ENCODE assay signal across 34 cellular contexts in the genomic region with DNA sequence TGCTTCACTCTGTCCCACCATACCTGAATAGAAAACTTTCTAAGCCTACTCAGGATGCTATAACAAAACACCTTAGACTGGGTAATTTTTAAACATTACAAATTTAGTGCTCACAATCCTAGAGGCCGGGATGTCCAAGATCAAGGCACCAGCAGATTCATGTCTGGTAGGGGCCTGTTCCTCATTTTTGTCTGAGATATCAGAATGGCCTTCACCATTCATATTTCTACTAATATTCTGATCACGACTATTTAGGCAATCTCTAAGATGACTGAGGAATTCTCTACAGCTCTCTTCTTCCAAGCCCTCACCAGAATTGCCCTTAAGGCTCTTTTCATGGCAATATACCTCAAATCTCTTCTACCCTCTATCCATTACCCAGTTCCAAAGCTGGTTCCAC.
"Had no signal": no experiment of that assay in that cellular context is flagged by ENCODE, and none has a peak within 500 bp of the region (broad histone marks: within the 10 kb centered on the region; RNA-seq: fewer than 3 reads in every experiment).

No MANE protein-coding gene starts in this region.

- H3K4me3 Mint-ChIP-seq: activated B cell treated with CpG ODN at 0.5 μM for 24 hours; activated CD4-positive, alpha-beta memory T cell treated with anti-CD3 and anti-CD28 coated beads for 36 hours; activated CD4-positive, alpha-beta T cell treated with anti-CD3 and anti-CD28 coated beads, Interleukin-2, amount 10 ng/mL, durations not matched to agents 24 days and 14 days; activated CD8-positive, alpha-beta T cell treated with anti-CD3 and anti-CD28 coated beads for 36 hours; activated naive CD4-positive, alpha-beta T cell treated with anti-CD3 and anti-CD28 coated beads for 36 hours; activated naive CD8-positive, alpha-beta T cell treated with anti-CD3 and anti-CD28 coated beads for 36 hours; activated T-cell treated with anti-CD3 and anti-CD28 coated beads, Interleukin-2, amount 50 U/mL, for 4 hours; activated T-cell treated with anti-CD3 and anti-CD28 coated beads, Interleukin-2, amount 50 U/mL, for 72 hours; activated T-helper 1 cell treated with anti-CD3 and anti-CD28 coated beads, Interleukin-12 subunit alpha, Interleukin-12 subunit beta, Interleukin-2, Interleukin-4 antibody, amounts not matched to agents 30 ng/mL and 10 ng/mL and 1 ng/mL, durations not matched to agents 14 hours and 24 hours and 36 hours; activated T-helper 17 cell treated with anti-CD3 and anti-CD28 coated beads, Interleukin-2, amount 50 U/mL, for 72 hours; T-helper 1 cell treated with Interleukin-12 subunit alpha and Interleukin-12 subunit beta and Interleukin-4 antibody, amounts not matched to agents 30 μg/mL and 1 μg/mL, for 36 hours; T-helper 2 cell treated with Interferon-gamma antibody and Interleukin-4, amounts not matched to agents 5 μg/mL and 100 μg/mL, for 36 hours had no signal

- H3K27ac Mint-ChIP-seq: activated B cell treated with CpG ODN at 0.5 μM for 24 hours; activated CD4-positive, alpha-beta memory T cell treated with anti-CD3 and anti-CD28 coated beads for 36 hours; activated CD4-positive, alpha-beta T cell treated with anti-CD3 and anti-CD28 coated beads, Interleukin-2, amount 10 ng/mL, durations not matched to agents 24 days and 14 days; activated CD8-positive, alpha-beta T cell treated with anti-CD3 and anti-CD28 coated beads for 36 hours; activated naive CD4-positive, alpha-beta T cell treated with anti-CD3 and anti-CD28 coated beads for 36 hours; activated naive CD4-positive, alpha-beta T cell treated with anti-CD3 and anti-CD28 coated beads, Interleukin-2, amount 50 U/mL, for 72 hours; activated naive CD8-positive, alpha-beta T cell treated with anti-CD3 and anti-CD28 coated beads for 36 hours; activated T-cell treated with anti-CD3 and anti-CD28 coated beads, Interleukin-2, amount 50 U/mL, for 72 hours; activated T-helper 1 cell treated with anti-CD3 and anti-CD28 coated beads, Interleukin-12 subunit alpha, Interleukin-12 subunit beta, Interleukin-2, Interleukin-4 antibody, amounts not matched to agents 30 ng/mL and 10 ng/mL and 1 ng/mL, durations not matched to agents 14 hours and 24 hours and 36 hours; activated T-helper 17 cell treated with anti-CD3 and anti-CD28 coated beads, Interleukin-2, amount 50 U/mL, for 72 hours; T-helper 1 cell treated with Interleukin-12 subunit alpha and Interleukin-12 subunit beta and Interleukin-4 antibody, amounts not matched to agents 30 μg/mL and 1 μg/mL, for 36 hours; T-helper 2 cell treated with Interferon-gamma antibody and Interleukin-4, amounts not matched to agents 5 μg/mL and 100 μg/mL, for 36 hours had no signal

- H3K36me3 ChIP-seq: brain microvascular endothelial cell, breast epithelium had no signal

- H3K4me3 ChIP-seq: body of pancreas, breast epithelium had no signal

- ATAC-seq: activated CD8-positive, alpha-beta T cell treated with anti-CD3 and anti-CD28 coated beads for 36 hours; activated naive CD4-positive, alpha-beta T cell treated with anti-CD3 and anti-CD28 coated beads, Interleukin-2, amount 50 U/mL, for 72 hours; activated T-cell treated with anti-CD3 and anti-CD28 coated beads, Interleukin-2, amount 50 U/mL, for 4 hours; activated T-cell treated with anti-CD3 and anti-CD28 coated beads, Interleukin-2, amount 50 U/mL, for 72 hours; activated T-helper 17 cell treated with anti-CD3 and anti-CD28 coated beads, Interleukin-2, amount 50 U/mL, for 72 hours; body of pancreas had no signal

- H3K27ac ChIP-seq: body of pancreas, brain microvascular endothelial cell, breast epithelium, VCaP had no signal

- H3K9me3 Mint-ChIP-seq: activated CD4-positive, alpha-beta T cell treated with anti-CD3 and anti-CD28 coated beads, Interleukin-2, amount 10 ng/mL, durations not matched to agents 24 days and 14 days; activated CD8-positive, alpha-beta T cell treated with anti-CD3 and anti-CD28 coated beads for 36 hours; activated naive CD4-positive, alpha-beta T cell treated with anti-CD3 and anti-CD28 coated beads for 36 hours; activated naive CD8-positive, alpha-beta T cell treated with anti-CD3 and anti-CD28 coated beads for 36 hours; activated T-helper 1 cell treated with anti-CD3 and anti-CD28 coated beads, Interleukin-12 subunit alpha, Interleukin-12 subunit beta, Interleukin-2, Interleukin-4 antibody, amounts not matched to agents 30 ng/mL and 10 ng/mL and 1 ng/mL, durations not matched to agents 14 hours and 24 hours and 36 hours; T-helper 1 cell treated with Interleukin-12 subunit alpha and Interleukin-12 subunit beta and Interleukin-4 antibody, amounts not matched to agents 30 μg/mL and 1 μg/mL, for 36 hours; T-helper 2 cell treated with Interferon-gamma antibody and Interleukin-4, amounts not matched to agents 5 μg/mL and 100 μg/mL, for 36 hours had no signal

- H3K36me3 Mint-ChIP-seq: activated CD4-positive, alpha-beta memory T cell treated with anti-CD3 and anti-CD28 coated beads for 36 hours; activated naive CD4-positive, alpha-beta T cell treated with anti-CD3 and anti-CD28 coated beads, Interleukin-2, amount 50 U/mL, for 72 hours; activated naive CD8-positive, alpha-beta T cell treated with anti-CD3 and anti-CD28 coated beads for 36 hours had no signal

- H3K4me1 Mint-ChIP-seq: activated B cell treated with CpG ODN at 0.5 μM for 24 hours; activated CD4-positive, alpha-beta T cell treated with anti-CD3 and anti-CD28 coated beads, Interleukin-2, amount 10 ng/mL, durations not matched to agents 24 days and 14 days; activated naive CD8-positive, alpha-beta T cell treated with anti-CD3 and anti-CD28 coated beads for 36 hours; activated T-helper 17 cell treated with anti-CD3 and anti-CD28 coated beads, Interleukin-2, amount 50 U/mL, for 72 hours had no signal

- H3K4me1 ChIP-seq: body of pancreas, breast epithelium had no signal

- H3K9me3 ChIP-seq: body of pancreas, breast epithelium had no signal

- DNase-seq: activated B cell treated with CpG ODN at 0.5 μM for 24 hours; activated CD4-positive, alpha-beta memory T cell treated with anti-CD3 and anti-CD28 coated beads for 36 hours; activated CD4-positive, alpha-beta T cell treated with anti-CD3 and anti-CD28 coated beads for 4 hours; activated CD4-positive, alpha-beta T cell treated with anti-CD3 and anti-CD28 coated beads, Interleukin-2, amount 10 ng/mL, durations not matched to agents 24 days and 14 days; activated CD4-positive, alpha-beta T cell treated with anti-CD3 and anti-CD28 coated beads, Interleukin-2, amount 50 U/mL, for 1 hour; activated CD4-positive, alpha-beta T cell treated with anti-CD3 and anti-CD28 coated beads, Interleukin-2, amount 50 U/mL, for 4 hours; activated CD4-positive, CD25-positive, alpha-beta regulatory T cell treated with anti-CD3 and anti-CD28 coated beads, Interleukin-2, amount 50 U/mL, for 72 hours; activated CD8-positive, alpha-beta memory T cell treated with anti-CD3 and anti-CD28 coated beads, Interleukin-2, amount 50 U/mL, for 4 hours; activated CD8-positive, alpha-beta T cell treated with anti-CD3 and anti-CD28 coated beads for 36 hours; activated effector memory CD4-positive, alpha-beta T cell treated with anti-CD3 and anti-CD28 coated beads, Interleukin-2, amount 50 U/mL, for 16 hours; activated gamma-delta T cell treated with Interleukin-2 at 50 U/mL for 16 hours; activated naive CD4-positive, alpha-beta T cell; activated naive CD4-positive, alpha-beta T cell treated with anti-CD3 and anti-CD28 coated beads for 36 hours; activated naive CD4-positive, alpha-beta T cell treated with anti-CD3 and anti-CD28 coated beads, Interleukin-2, amount 50 U/mL, for 16 hours; activated naive CD8-positive, alpha-beta T cell treated with anti-CD3 and anti-CD28 coated beads for 36 hours; activated T-cell treated with anti-CD3 and anti-CD28 coated beads for 4 hours; activated T-cell treated with anti-CD3 and anti-CD28 coated beads, Interleukin-2, amount 50 U/mL, for 1 hour; activated T-cell treated with anti-CD3 and anti-CD28 coated beads, Interleukin-2, amount 50 U/mL, for 4 hours; activated T-cell treated with anti-CD3 and anti-CD28 coated beads, Interleukin-2, amount 50 U/mL, for 72 hours; amygdala; anterior cingulate cortex; body of pancreas; brain microvascular endothelial cell; central memory CD4-positive, alpha-beta T cell; T-helper 1 cell; T-helper 2 cell; T-helper 9 cell had no signal

- H3K27me3 Mint-ChIP-seq: activated B cell treated with CpG ODN at 0.5 μM for 24 hours; activated CD4-positive, alpha-beta memory T cell treated with anti-CD3 and anti-CD28 coated beads for 36 hours; activated CD4-positive, alpha-beta T cell treated with anti-CD3 and anti-CD28 coated beads, Interleukin-2, amount 10 ng/mL, durations not matched to agents 24 days and 14 days; activated CD8-positive, alpha-beta T cell treated with anti-CD3 and anti-CD28 coated beads for 36 hours; activated naive CD8-positive, alpha-beta T cell treated with anti-CD3 and anti-CD28 coated beads for 36 hours; activated T-helper 17 cell treated with anti-CD3 and anti-CD28 coated beads, Interleukin-2, amount 50 U/mL, for 72 hours had no signal

- H3K27me3 ChIP-seq: body of pancreas, brain microvascular endothelial cell had no signal
